Comparison of ENCODE assay signal across 2 cellular contexts in genomic region chr7:73680501-73680900, GRCh38.
TF ChIP-seq lines count a peak whose summit lies in the region.

No MANE protein-coding gene starts in this region.

TF ChIP-seq in HepG2, 621 proteins besides CTCF, POLR2A, EP300 and RAD21:
- no peak for TF ChIP-seq CREB1 (IDR thresholded peaks at IDR 0.05)
- TF ChIP-seq CREB1 (CRISPR knock-in tag; IDR thresholded peaks at IDR 0.05) = no peak
- no peak for TF ChIP-seq ZFP41 (CRISPR knock-in tag; IDR thresholded peaks at IDR 0.05; ENCODE audit: borderline replicate concordance)
- TF ChIP-seq POLR2AphosphoS5 (IDR thresholded peaks at IDR 0.05; ENCODE audit: low read depth, low read length) = no peak
- TF ChIP-seq SETDB1 (CRISPR knock-in tag; IDR thresholded peaks at IDR 0.05; ENCODE audit: borderline replicate concordance) = no peak
- no peak for TF ChIP-seq SYNCRIP (IDR thresholded peaks at IDR 0.05; ENCODE audit: insufficient read depth, low read depth, low read length)
- no peak for TF ChIP-seq RFXANK (CRISPR knock-in tag; IDR thresholded peaks at IDR 0.05)
- TF ChIP-seq CHD2 (IDR thresholded peaks at IDR 0.05; ENCODE audit: low read depth, low read length) = no peak
- no peak for TF ChIP-seq YEATS2 (CRISPR knock-in tag; IDR thresholded peaks at IDR 0.05; ENCODE audit: borderline replicate concordance)
- TF ChIP-seq ZBTB38 (CRISPR knock-in tag; IDR thresholded peaks at IDR 0.05) = no peak
- no peak for TF ChIP-seq SKI (IDR thresholded peaks at IDR 0.05; ENCODE audit: partially characterized antibody)
- no peak for TF ChIP-seq ZNF709 (CRISPR knock-in tag; IDR thresholded peaks at IDR 0.05)
- TF ChIP-seq MATR3 (CRISPR knock-in tag; IDR thresholded peaks at IDR 0.05) = no peak
- no peak for TF ChIP-seq MIER3 (CRISPR knock-in tag; IDR thresholded peaks at IDR 0.05; ENCODE audit: borderline replicate concordance)
- TF ChIP-seq FOXO1 (CRISPR knock-in tag; IDR thresholded peaks at IDR 0.05) = no peak
- TF ChIP-seq MLLT10 (CRISPR knock-in tag; IDR thresholded peaks at IDR 0.05) = no peak
- no peak for TF ChIP-seq ZNF749 (CRISPR knock-in tag; IDR thresholded peaks at IDR 0.05; ENCODE audit: borderline replicate concordance)
- no peak for TF ChIP-seq ASH2L (IDR thresholded peaks at IDR 0.05; ENCODE audit: insufficient read length, low read depth, low read length)
- TF ChIP-seq NFE2L1 (CRISPR knock-in tag; IDR thresholded peaks at IDR 0.05; ENCODE audit: borderline replicate concordance) = no peak
- no peak for TF ChIP-seq MLXIP (CRISPR knock-in tag; IDR thresholded peaks at IDR 0.05; ENCODE audit: borderline replicate concordance)
- no peak for TF ChIP-seq ERF (CRISPR knock-in tag; IDR thresholded peaks at IDR 0.05)

TF ChIP-seq in WTC11, 78 proteins besides CTCF, POLR2A, EP300 and RAD21:
- TF ChIP-seq ZNF425 (CRISPR knock-in tag; conservative IDR thresholded peaks at IDR 0.05) (no peak), JUN (CRISPR knock-in tag; IDR thresholded peaks at IDR 0.05) (no peak), TEAD4 (CRISPR knock-in tag; IDR thresholded peaks at IDR 0.05) (no peak), ATF3 (CRISPR knock-in tag; conservative IDR thresholded peaks at IDR 0.05) (no peak), ZSCAN18 (CRISPR knock-in tag; IDR thresholded peaks at IDR 0.05) (no peak), ZMAT4 (CRISPR knock-in tag; IDR thresholded peaks at IDR 0.05) (no peak), NR1H2 (CRISPR knock-in tag; IDR thresholded peaks at IDR 0.05) (no peak), PRRX2 (CRISPR knock-in tag; IDR thresholded peaks at IDR 0.05) (no peak), CREB1 (CRISPR knock-in tag; IDR thresholded peaks at IDR 0.05) (no peak), JAZF1 (CRISPR knock-in tag; IDR thresholded peaks at IDR 0.05) (no peak), IRF1 (CRISPR knock-in tag; IDR thresholded peaks at IDR 0.05) (no peak), IRF2 (CRISPR knock-in tag; IDR thresholded peaks at IDR 0.05; ENCODE audit: borderline replicate concordance, low read depth) (no peak), OVOL2 (CRISPR knock-in tag; IDR thresholded peaks at IDR 0.05; ENCODE audit: borderline replicate concordance) (no peak), ZNF281 (CRISPR knock-in tag; IDR thresholded peaks at IDR 0.05) (no peak), USF2 (CRISPR knock-in tag; IDR thresholded peaks at IDR 0.05) (no peak), TCF7 (CRISPR knock-in tag; IDR thresholded peaks at IDR 0.05; ENCODE audit: low read depth) (no peak), PRDM15 (CRISPR knock-in tag; IDR thresholded peaks at IDR 0.05) (no peak), AFF4 (CRISPR knock-in tag; IDR thresholded peaks at IDR 0.05; ENCODE audit: borderline replicate concordance) (no peak), NFE2L1 (CRISPR knock-in tag; IDR thresholded peaks at IDR 0.05) (no peak), EMX1 (CRISPR knock-in tag; IDR thresholded peaks at IDR 0.05) (no peak)
